In the genomic region with DNA sequence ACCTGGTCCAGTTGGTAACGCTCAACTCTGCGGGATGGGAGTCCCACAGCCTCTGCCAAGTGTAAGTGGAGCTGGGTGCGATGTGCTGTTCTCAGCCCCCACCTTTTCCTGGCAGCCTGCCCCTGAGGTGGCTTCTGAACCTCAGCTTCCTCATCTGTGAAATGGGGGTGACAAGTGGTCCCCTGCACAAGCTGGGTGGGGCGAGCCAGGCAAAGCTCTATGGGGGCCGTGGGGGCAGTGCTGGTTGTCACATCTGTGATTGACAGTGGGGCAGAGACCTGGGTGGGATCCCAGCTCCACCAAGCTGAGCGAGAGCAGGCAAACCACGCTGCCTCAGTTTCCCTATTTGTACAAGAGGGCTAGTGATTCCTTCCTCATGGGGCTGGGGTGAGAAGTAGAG, we compare ENCODE assay signal across 24 cellular contexts.
"Had no signal": no experiment of that assay in that cellular context is flagged by ENCODE, and none has a peak within 500 bp of the region (broad histone marks: within the 10 kb centered on the region; RNA-seq: fewer than 3 reads in every experiment).

No MANE protein-coding gene starts in this region.

- H3K4me3 Mint-ChIP-seq: central memory CD8-positive, alpha-beta T cell; dendritic cell treated with granulocyte-macrophage colony-stimulating factor and Interleukin-4, amounts not matched to agents 40 ng/mL and 50 ng/mL, for 4 days; endodermal cell; naive thymus-derived CD4-positive, alpha-beta T cell; nephron; neural progenitor cell; stimulated activated memory B cell treated with anti-CD40 and anti-IgM and Interleukin-4, amounts not matched to agents 10 μg/mL and 1 μg/mL and 100 μg/mL, for 72 hours; type B pancreatic cell had no signal

- H3K36me3 ChIP-seq: colonic mucosa, gastrocnemius medialis, neural progenitor cell, ovary, spleen, tibial artery had no signal

- H3K9me3 ChIP-seq: colonic mucosa, gastrocnemius medialis, ovary, spleen, testis, tibial artery had no signal

- H3K27ac ChIP-seq: colonic mucosa, epithelial cell of prostate, neural progenitor cell, ovary, skin epidermis, spleen, testis, tibial artery had no signal

- H3K4me1 Mint-ChIP-seq: central memory CD8-positive, alpha-beta T cell; endodermal cell; stimulated activated memory B cell treated with anti-CD40 and anti-IgM and Interleukin-4, amounts not matched to agents 10 μg/mL and 1 μg/mL and 100 μg/mL, for 72 hours had no signal

- H3K27me3 ChIP-seq: colonic mucosa, gastrocnemius medialis, ovary, testis had no signal

- H3K27ac Mint-ChIP-seq: dendritic cell treated with granulocyte-macrophage colony-stimulating factor and Interleukin-4, amounts not matched to agents 40 ng/mL and 50 ng/mL, for 4 days; endodermal cell; naive thymus-derived CD4-positive, alpha-beta T cell; nephron; stimulated activated memory B cell treated with anti-CD40 and anti-IgM and Interleukin-4, amounts not matched to agents 10 μg/mL and 1 μg/mL and 100 μg/mL, for 72 hours; type B pancreatic cell had no signal

- ATAC-seq: esophagus mucosa; naive thymus-derived CD4-positive, alpha-beta T cell; stimulated activated memory B cell treated with anti-CD40 and anti-IgM and Interleukin-4, amounts not matched to agents 10 μg/mL and 1 μg/mL and 100 μg/mL, for 72 hours; stimulated activated naive CD8-positive, alpha-beta T cell treated with anti-CD3 and anti-CD28 coated beads, Interleukin-15, Interleukin-2, amounts not matched to agents 100 U/mL and 50 U/mL, for 24 hours had no signal

- H3K36me3 Mint-ChIP-seq: naive thymus-derived CD4-positive, alpha-beta T cell; neural progenitor cell; stimulated activated memory B cell treated with anti-CD40 and anti-IgM and Interleukin-4, amounts not matched to agents 10 μg/mL and 1 μg/mL and 100 μg/mL, for 72 hours; type B pancreatic cell had no signal

- H2AFZ ChIP-seq: neural progenitor cell had no signal

- H3K27me3 Mint-ChIP-seq: stimulated activated memory B cell treated with anti-CD40 and anti-IgM and Interleukin-4, amounts not matched to agents 10 μg/mL and 1 μg/mL and 100 μg/mL, for 72 hours had no signal

- H3K9me3 Mint-ChIP-seq: dendritic cell treated with granulocyte-macrophage colony-stimulating factor and Interleukin-4, amounts not matched to agents 40 ng/mL and 50 ng/mL, for 4 days; endodermal cell had no signal

- H3K4me3 ChIP-seq: colonic mucosa, gastrocnemius medialis, neural progenitor cell, ovary, skin epidermis, spleen, testis, tibial artery had no signal

- H3K4me1 ChIP-seq: colonic mucosa, neural progenitor cell, spleen, testis, tibial artery had no signal

- H3K4me2 ChIP-seq: neural progenitor cell had no signal

- DNase-seq: colonic mucosa; effector CD8-positive, alpha-beta T cell; foreskin fibroblast; gastrocnemius medialis; hippocampal formation; mesenchymal stem cell; naive thymus-derived CD4-positive, alpha-beta T cell; ovary; posterior cingulate gyrus; spleen; stimulated activated CD4-positive, alpha-beta T cell treated with anti-CD3 and anti-CD28 coated beads, Interleukin-4, amount 100 ng/mL, for 4 hours; stimulated activated naive CD8-positive, alpha-beta T cell treated with anti-CD3 and anti-CD28 coated beads, Interleukin-15, Interleukin-2, amounts not matched to agents 100 U/mL and 50 U/mL, for 24 hours; testis had no signal

- H3K9ac ChIP-seq: neural progenitor cell had no signal
